ENCODE assay signal across 9 cellular contexts in genomic region chr2:142868281-142868762, GRCh38. TPM values are rescaled to one million over a fixed set of nuclear protein-coding genes. Genes with fewer than 3 reads are reported as not detected.
DNase-seq lines count a peak whose midpoint lies in the region; ATAC-seq lines count a peak whose summit lies in the region.
"Had no signal": no experiment of that assay in that cellular context is flagged by ENCODE, and none has a peak within 500 bp of the region (broad histone marks: within the 10 kb centered on the region; RNA-seq: fewer than 3 reads in every experiment).

No MANE protein-coding gene starts in this region.

- intact Hi-C loops in aorta (cut with DNase I), result no loop called here

- H3K9me3 ChIP-seq in SJSA1 (replicated peaks), result no peaks in the 10 kb centered on the region
- no peaks in the 10 kb centered on the region for H3K9me3 ChIP-seq in aorta (ENCODE audit: control insufficient read depth, low read length)

- H3K27ac ChIP-seq in SJSA1 (no peak overlapping the region), aorta (ENCODE audit: low read depth in 1 of 2, low read length in 2 of 2) (no peak overlapping the region)

- H3K36me3 Mint-ChIP-seq in activated naive CD8-positive, alpha-beta T cell treated with anti-CD3 and anti-CD28 coated beads, Interleukin-2, amount 50 U/mL, for 24 hours (ENCODE audit: low read depth), result no peaks in the 10 kb centered on the region
- no peaks in the 10 kb centered on the region for H3K36me3 Mint-ChIP-seq in activated naive CD8-positive, alpha-beta T cell treated with anti-CD3 and anti-CD28 coated beads for 36 hours
- H3K36me3 Mint-ChIP-seq in activated naive CD4-positive, alpha-beta T cell treated with anti-CD3 and anti-CD28 coated beads, Interleukin-2, amount 10 ng/mL, durations not matched to agents 7 days and 5 days, result no peaks in the 10 kb centered on the region

- H3K4me1 Mint-ChIP-seq in activated naive CD8-positive, alpha-beta T cell treated with anti-CD3 and anti-CD28 coated beads, Interleukin-2, amount 50 U/mL, for 24 hours, result peaks cover 8% of the 10 kb centered on the region
- no peaks in the 10 kb centered on the region for H3K4me1 Mint-ChIP-seq in activated naive CD8-positive, alpha-beta T cell treated with anti-CD3 and anti-CD28 coated beads for 36 hours
- no peaks in the 10 kb centered on the region for H3K4me1 Mint-ChIP-seq in activated naive CD4-positive, alpha-beta T cell treated with anti-CD3 and anti-CD28 coated beads, Interleukin-2, amount 10 ng/mL, durations not matched to agents 7 days and 5 days

- no peaks in the 10 kb centered on the region for H3K27me3 Mint-ChIP-seq in activated naive CD8-positive, alpha-beta T cell treated with anti-CD3 and anti-CD28 coated beads, Interleukin-2, amount 50 U/mL, for 24 hours
- H3K27me3 Mint-ChIP-seq in activated naive CD8-positive, alpha-beta T cell treated with anti-CD3 and anti-CD28 coated beads for 36 hours, result peaks cover 6% of the 10 kb centered on the region
- no peaks in the 10 kb centered on the region for H3K27me3 Mint-ChIP-seq in activated naive CD4-positive, alpha-beta T cell treated with anti-CD3 and anti-CD28 coated beads, Interleukin-2, amount 10 ng/mL, durations not matched to agents 7 days and 5 days

- no peak overlapping the region for H3K27ac Mint-ChIP-seq in activated naive CD8-positive, alpha-beta T cell treated with anti-CD3 and anti-CD28 coated beads, Interleukin-2, amount 50 U/mL, for 24 hours
- H3K27ac Mint-ChIP-seq in activated naive CD8-positive, alpha-beta T cell treated with anti-CD3 and anti-CD28 coated beads for 36 hours, result no peak overlapping the region
- no peak overlapping the region for H3K27ac Mint-ChIP-seq in activated naive CD4-positive, alpha-beta T cell treated with anti-CD3 and anti-CD28 coated beads, Interleukin-2, amount 10 ng/mL, durations not matched to agents 7 days and 5 days

- H3K27me3 ChIP-seq in SJSA1 (replicated peaks), result no peaks in the 10 kb centered on the region
- H3K27me3 ChIP-seq in aorta (ENCODE audit: control insufficient read depth in 1 of 2, insufficient read depth in 2 of 2, low read length in 1 of 2), result no peaks in the 10 kb centered on the region

- CTCF ChIA-PET in activated naive CD4-positive, alpha-beta T cell treated with anti-CD3 and anti-CD28 coated beads, Interleukin-2, amount 10 ng/mL, durations not matched to agents 7 days and 5 days (lab: Charles Lee), result no interaction called here

- no peaks in the 10 kb centered on the region for H3K9me3 Mint-ChIP-seq in activated naive CD8-positive, alpha-beta T cell treated with anti-CD3 and anti-CD28 coated beads, Interleukin-2, amount 50 U/mL, for 24 hours
- no peaks in the 10 kb centered on the region for H3K9me3 Mint-ChIP-seq in activated naive CD8-positive, alpha-beta T cell treated with anti-CD3 and anti-CD28 coated beads for 36 hours
- no peaks in the 10 kb centered on the region for H3K9me3 Mint-ChIP-seq in activated naive CD4-positive, alpha-beta T cell treated with anti-CD3 and anti-CD28 coated beads, Interleukin-2, amount 10 ng/mL, durations not matched to agents 7 days and 5 days

- peak; percentile 28 for ATAC-seq in activated naive CD8-positive, alpha-beta T cell treated with anti-CD3 and anti-CD28 coated beads, Interleukin-2, amount 50 U/mL, for 24 hours
- ATAC-seq in left lobe of liver, result peak; percentile 90
- peak; percentile 80 for ATAC-seq in aorta (ENCODE audit: low FRiP score)

- H3K4me3 ChIP-seq in SJSA1, result no peak overlapping the region
- H3K4me3 ChIP-seq in aorta (ENCODE audit: low read length in 2 of 2), result no peak overlapping the region

- 65 to 73% methylated on average over 11 of the region's 11 CpGs for WGBS in aorta, 2 donors

- no peak overlapping the region for H3K4me3 Mint-ChIP-seq in activated naive CD8-positive, alpha-beta T cell treated with anti-CD3 and anti-CD28 coated beads, Interleukin-2, amount 50 U/mL, for 24 hours
- no peak overlapping the region for H3K4me3 Mint-ChIP-seq in activated naive CD8-positive, alpha-beta T cell treated with anti-CD3 and anti-CD28 coated beads for 36 hours
- H3K4me3 Mint-ChIP-seq in activated naive CD4-positive, alpha-beta T cell treated with anti-CD3 and anti-CD28 coated beads, Interleukin-2, amount 10 ng/mL, durations not matched to agents 7 days and 5 days, result no peak overlapping the region

- DNase-seq in activated naive CD8-positive, alpha-beta T cell treated with anti-CD3 and anti-CD28 coated beads, Interleukin-2, amount 50 U/mL, for 24 hours, result no peak
- DNase-seq in activated naive CD8-positive, alpha-beta T cell treated with anti-CD3 and anti-CD28 coated beads for 36 hours, result no peak
- DNase-seq in SJSA1 (ENCODE audit: low read depth in 1 of 2, low spot score in 2 of 2) (peak; percentile 9 to 44), left lobe of liver (ENCODE audit: low spot score) (peak; percentile 84), aorta (peak; percentile 82 to 83), NCI-H2081 treated with DMSO at 0.1 percent for 48 hours (lab: John Stamatoyannopoulos, UW) (no peak), HuH-7 (ENCODE audit: low spot score) (no peak)
- no peak for DNase-seq in activated naive CD4-positive, alpha-beta T cell treated with anti-CD3 and anti-CD28 coated beads, Interleukin-2, amount 10 ng/mL, durations not matched to agents 7 days and 5 days
- DNase-seq: central memory CD4-positive, alpha-beta T cell had no signal

- H3K4me1 ChIP-seq in SJSA1 (replicated peaks) (peaks cover 22% of the 10 kb centered on the region), aorta (ENCODE audit: control insufficient read depth in 1 of 2, insufficient read depth in 2 of 2, low read length in 2 of 2) (no peaks in the 10 kb centered on the region)

- H3K36me3 ChIP-seq in SJSA1 (no peaks in the 10 kb centered on the region), aorta (ENCODE audit: control insufficient read depth in 1 of 2, insufficient read depth in 2 of 2, low read length in 1 of 2) (no peaks in the 10 kb centered on the region)

RNA-seq across cellular contexts. Expression of gene KYNU, which starts 9.1 kb away (rescaled TPM):
- total RNA-seq in activated naive CD8-positive, alpha-beta T cell treated with anti-CD3 and anti-CD28 coated beads for 36 hours, result under 1 TPM in 1 of 2 experiments, not detected in 1; 0.20 TPM
- not detected in 2 replicates for total RNA-seq in SJSA1 (2014; rRNA removed; shearing (Covaris generic))
- total RNA-seq in left lobe of liver, result 38.6 TPM
- 10 to 100 TPM in 1 of 2 donors, 1 to 10 TPM in 1; 6.8 to 13.5 TPM for total RNA-seq in aorta
- polyA plus RNA-seq in aorta, result 1 to 10 TPM; 1.2 to 3.8 TPM

Comparison
In these comparisons a context has a peak if more than half of its experiments do, and no peak if none do; other contexts are left out.
1. ATAC-seq: peak in every context shown above with its lines; median percentile 90 in left lobe of liver; 80 in aorta; 28 in activated naive CD8-positive, alpha-beta T cell treated with anti-CD3 and anti-CD28 coated beads, Interleukin-2, amount 50 U/mL, for 24 hours.
2. DNase-seq: peak in SJSA1 (2 of 2), left lobe of liver (single experiment) and aorta (2 of 2); none in activated naive CD8-positive, alpha-beta T cell treated with anti-CD3 and anti-CD28 coated beads, Interleukin-2, amount 50 U/mL, for 24 hours (single experiment), activated naive CD8-positive, alpha-beta T cell treated with anti-CD3 and anti-CD28 coated beads for 36 hours (single experiment), NCI-H2081 treated with DMSO at 0.1 percent for 48 hours (single experiment), HuH-7 (single experiment) and activated naive CD4-positive, alpha-beta T cell treated with anti-CD3 and anti-CD28 coated beads, Interleukin-2, amount 10 ng/mL, durations not matched to agents 7 days and 5 days (single experiment).